In the genomic region with DNA sequence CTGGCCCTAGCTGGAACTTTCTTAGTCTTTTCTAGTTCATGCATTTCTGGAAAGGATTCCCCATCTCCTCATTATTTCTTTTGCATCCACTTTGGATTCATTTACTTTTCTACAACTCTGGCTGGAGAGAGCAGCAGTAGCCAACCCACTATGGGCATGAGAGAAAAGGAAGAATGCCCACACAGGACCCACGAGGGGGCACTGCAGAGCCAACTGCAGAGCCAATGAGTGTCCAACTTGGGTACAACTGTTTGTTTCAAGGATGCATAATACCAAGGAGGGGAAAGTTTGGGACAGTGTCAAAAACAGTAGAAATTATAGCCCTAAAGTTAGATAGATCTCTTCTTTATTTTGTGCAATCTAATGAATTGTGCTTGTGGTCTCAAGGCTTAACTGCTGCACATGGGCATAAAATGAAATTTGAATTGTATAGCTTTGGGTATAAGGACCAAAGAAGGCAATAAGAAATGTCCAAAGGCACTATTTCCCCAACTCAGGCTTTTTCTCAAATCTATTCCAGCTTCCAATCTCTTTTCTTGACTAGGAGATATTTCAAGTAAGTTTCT, we compare ENCODE assay signal across 9 cellular contexts.
DNase-seq lines count a peak whose midpoint lies in the region; ATAC-seq and TF ChIP-seq lines count a peak whose summit lies in the region.
"Had no signal": no experiment of that assay in that cellular context is flagged by ENCODE, and none has a peak within 500 bp of the region (broad histone marks: within the 10 kb centered on the region; RNA-seq: fewer than 3 reads in every experiment).

No MANE protein-coding gene starts in this region.

- H3K4me3 ChIP-seq in AG09309 (ENCODE audit: control insufficient read depth, low read depth, low read length), result no peak overlapping the region

- peak; percentile 60 for TF ChIP-seq CTCF in AG09309 (IDR thresholded peaks at IDR 0.05; ENCODE audit: control insufficient read depth, insufficient read depth, low read depth, low read length, missing control alignments)

- DNase-seq in AG09309 (ENCODE audit: low read depth), result no peak
- DNase-seq in RPMI7951 (ENCODE audit: low read depth), result peak; percentile 58
- peak; percentile 33 for DNase-seq in iPS-NIHi11 (ENCODE audit: low spot score)
- DNase-seq in activated T-cell treated with anti-CD3 and anti-CD28 coated beads, Interleukin-2, amount 50 U/mL, for 1 hour, result no peak
- DNase-seq in NCI-H1694 (lab: John Stamatoyannopoulos, UW), result no peak
- no peak for DNase-seq in T-cell
- DNase-seq: stimulated activated CD4-positive, alpha-beta T cell treated with anti-CD3 and anti-CD28 coated beads, Interleukin-2, amount 100 ng/mL, for 24 hours had no signal

- H3K4me1 Mint-ChIP-seq in T-cell, result no peaks in the 10 kb centered on the region

- ATAC-seq in GM19395 (IDR thresholded peaks at IDR 0.05; ENCODE audit: unreplicated experiment) (peak; percentile 57), GM18511 (IDR thresholded peaks at IDR 0.05; ENCODE audit: unreplicated experiment) (no peak), T-cell (replicated peaks in 1 of 4) (no peak)

- no peak overlapping the region for H3K4me3 Mint-ChIP-seq in T-cell

- no peaks in the 10 kb centered on the region for H3K36me3 Mint-ChIP-seq in T-cell

- CTCF ChIA-PET in T-cell (lab: Charles Lee), result interaction anchor here in 1 of 2 donors (0.6 kb wide), 1 partner anchor 354 kb away, joined by 4 read pairs; no protein-coding TSS in a partner anchor

- no peak overlapping the region for H3K27ac Mint-ChIP-seq in T-cell

- POLR2A ChIA-PET in T-cell (lab: Charles Lee), result no interaction called here

- peaks cover 0 to 5% (median 2%) of the 10 kb centered on the region in 3 donors for H3K9me3 Mint-ChIP-seq in T-cell

- peaks cover 1 to 15% of the 10 kb centered on the region in 2 donors for H3K27me3 Mint-ChIP-seq in T-cell

Comparison
In these comparisons a context has a peak if more than half of its experiments do, and no peak if none do; other contexts are left out.
1. DNase-seq: peak in RPMI7951 (single experiment) and iPS-NIHi11 (single experiment); none in AG09309 (single experiment), activated T-cell treated with anti-CD3 and anti-CD28 coated beads, Interleukin-2, amount 50 U/mL, for 1 hour (single experiment), NCI-H1694 (single experiment) and T-cell (0 of 34).